23 cellular contexts compared by ENCODE assay signal in the genomic region with DNA sequence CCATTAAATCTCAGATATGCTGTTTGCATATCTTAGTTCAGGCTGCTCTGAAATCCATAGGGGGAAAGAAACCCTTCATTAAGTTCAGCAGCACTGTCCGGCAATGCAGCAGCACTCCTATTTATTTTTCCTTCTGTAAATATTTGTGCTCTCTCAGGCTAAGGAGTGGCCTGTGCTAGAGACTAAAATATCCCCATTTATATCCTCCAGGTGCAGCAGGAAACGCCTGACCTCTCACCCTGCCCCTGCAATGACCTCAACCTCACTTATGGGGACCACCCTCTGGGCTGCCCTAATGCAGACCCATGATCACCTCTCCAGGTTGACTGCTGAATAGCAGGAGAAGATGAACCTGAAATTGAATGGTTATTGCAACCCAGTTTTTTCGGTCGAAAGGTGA.
A peak's percentile ranks its signal among the peaks of the same experiment; 100 is the strongest.
DNase-seq lines count a peak whose midpoint lies in the region; ATAC-seq and TF ChIP-seq lines count a peak whose summit lies in the region.
"Had no signal": no experiment of that assay in that cellular context is flagged by ENCODE, and none has a peak within 500 bp of the region (broad histone marks: within the 10 kb centered on the region; RNA-seq: fewer than 3 reads in every experiment).

No MANE protein-coding gene starts in this region.

- no peak for TF ChIP-seq CTCF in upper lobe of right lung (IDR thresholded peaks at IDR 0.05)

- H3K36me3 ChIP-seq in upper lobe of right lung: no peaks in the 10 kb centered on the region
- H3K36me3 ChIP-seq: BLaER1, HAP-1, MG63, ovary, sigmoid colon, tibial artery had no signal

- peak; percentile 39 for ATAC-seq in upper lobe of right lung
- ATAC-seq: activated T-helper 17 cell treated with anti-CD3 and anti-CD28 coated beads, Interleukin-2, amount 50 U/mL, for 72 hours; GM12878 had no signal

- DNase-seq in NCI-H1417 (lab: John Stamatoyannopoulos, UW) (peak in 2 of 3 experiments; percentile 60 to 88), NCI-H1417 treated with DMSO at 0.1 percent for 48 hours (lab: John Stamatoyannopoulos, UW) (no peak), NCI-H69 (lab: John Stamatoyannopoulos, UW) (peak; percentile 89), iPS-NIHi11 (ENCODE audit: low spot score) (peak; percentile 7), upper lobe of right lung (no peak), Ammon's horn (ENCODE audit: low spot score) (no peak), G401 (ENCODE audit: low spot score) (no peak)
- no peak for DNase-seq in stimulated activated CD4-positive, alpha-beta T cell treated with anti-CD3 and anti-CD28 coated beads, Interleukin-4, amount 100 ng/mL, for 1 hour
- DNase-seq: activated naive CD8-positive, alpha-beta T cell treated with anti-CD3 and anti-CD28 coated beads for 36 hours; IMR-90; MG63; naive B cell; NCI-H82; ovary; sigmoid colon; stimulated activated naive CD4-positive, alpha-beta T cell; tibial artery had no signal

- in situ Hi-C loops in G401 (cut with HindIII; ENCODE audit: low sequenced_read_pairs): no loop called here

- intact Hi-C loops in upper lobe of right lung (cut with DNase I): no loop called here

- no peaks in the 10 kb centered on the region for H3K9me3 ChIP-seq in upper lobe of right lung
- H3K9me3 ChIP-seq: BLaER1, HAP-1, MG63, ovary, sigmoid colon, tibial artery had no signal

- no peaks in the 10 kb centered on the region for H3K27me3 ChIP-seq in upper lobe of right lung
- H3K27me3 ChIP-seq: BLaER1, MG63, ovary, sigmoid colon, tibial artery had no signal

- no peak overlapping the region for H3K27ac ChIP-seq in upper lobe of right lung
- H3K27ac ChIP-seq: BLaER1, ovary, sigmoid colon, SK-N-MC, tibial artery had no signal

- H3K4me3 ChIP-seq in upper lobe of right lung: no peak overlapping the region
- H3K4me3 ChIP-seq: BLaER1, GM12878, HAP-1, lung, MG63, ovary, sigmoid colon, SK-N-MC, tibial artery had no signal

- no peaks in the 10 kb centered on the region for H3K4me1 ChIP-seq in upper lobe of right lung
- H3K4me1 ChIP-seq: BLaER1, HAP-1, sigmoid colon, tibial artery had no signal

Comparison
In these comparisons a context has a peak if more than half of its experiments do, and no peak if none do; other contexts are left out.
1. DNase-seq: peak in NCI-H1417 (2 of 3), NCI-H69 (single experiment) and iPS-NIHi11 (single experiment); none in NCI-H1417 treated with DMSO at 0.1 percent for 48 hours (single experiment), upper lobe of right lung (single experiment), Ammon's horn (single experiment), stimulated activated CD4-positive, alpha-beta T cell treated with anti-CD3 and anti-CD28 coated beads, Interleukin-4, amount 100 ng/mL, for 1 hour (single experiment) and G401 (single experiment).